ENCODE assay signal across 4 cellular contexts in genomic region chr11:49196775-49197174, GRCh38. TPM values are rescaled to one million over a fixed set of nuclear protein-coding genes. Genes with fewer than 3 reads are reported as not detected.
"Had no signal": no experiment of that assay in that cellular context is flagged by ENCODE, and none has a peak within 500 bp of the region (broad histone marks: within the 10 kb centered on the region; RNA-seq: fewer than 3 reads in every experiment).

No MANE protein-coding gene starts in this region.

RNA-seq across cellular contexts. Expression of gene FOLH1, which starts 11.6 kb away (rescaled TPM):
- total RNA-seq: mesothelial cell of epicardium, mononuclear cell, natural killer cell, osteocyte had no signal
